14 cellular contexts compared by ENCODE assay signal in genomic region chr4:76108467-76109181, GRCh38. TPM values are rescaled to one million over a fixed set of nuclear protein-coding genes. Genes with fewer than 3 reads are reported as not detected.
DNase-seq lines count a peak whose midpoint lies in the region; FAIRE-seq and TF ChIP-seq lines count a peak whose summit lies in the region.
"Had no signal": no experiment of that assay in that cellular context is flagged by ENCODE, and none has a peak within 500 bp of the region (broad histone marks: within the 10 kb centered on the region; RNA-seq: fewer than 3 reads in every experiment).

No MANE protein-coding gene starts in this region.

- no peaks in the 10 kb centered on the region for H3K36me3 ChIP-seq in A673 (ENCODE audit: insufficient read depth, low read length, poor library complexity, severe bottlenecking)
- H3K36me3 ChIP-seq in H7 (replicated peaks; ENCODE audit: control insufficient read depth, insufficient read depth, low read length), result no peaks in the 10 kb centered on the region

- H3K27ac ChIP-seq in A673 (ENCODE audit: low read depth, low read length, poor library complexity, severe bottlenecking), result no peak overlapping the region

- CTCF ChIA-PET in A673 (lab: Charles Lee), result no interaction called here

- no TSS peak for BruUV-seq in A673 (replicated peaks; lab: Mats Ljungman, UMichigan)

- DNase-seq in A673 (ENCODE audit: low spot score), result peak; percentile 2
- peak; percentile 25 for DNase-seq in H7
- DNase-seq in RCC 7860 (ENCODE audit: low spot score), result no peak
- DNase-seq in fibroblast of pulmonary artery (ENCODE audit: low read depth), result peak; percentile 29
- no peak for DNase-seq in activated naive CD4-positive, alpha-beta T cell treated with anti-CD3 and anti-CD28 coated beads, Interleukin-2, amount 50 U/mL, for 16 hours
- no peak for DNase-seq in activated T-cell treated with anti-CD3 and anti-CD28 coated beads, Interleukin-2, amount 50 U/mL, for 1 hour
- no peak for DNase-seq in NCI-H2227 treated with DMSO at 0.1 percent for 48 hours (lab: John Stamatoyannopoulos, UW)
- no peak for DNase-seq in effector CD8-positive, alpha-beta T cell (lab: John Stamatoyannopoulos, UW)
- DNase-seq: activated effector memory CD4-positive, alpha-beta T cell treated with Interleukin-2 at 50 U/mL for 16 hours; CD8-positive, alpha-beta T cell; NCI-H1092 had no signal

- TF ChIP-seq CTCF in A673 (conservative IDR thresholded peaks at IDR 0.05; ENCODE audit: low read depth, low read length) (no peak), fibroblast of pulmonary artery (IDR thresholded peaks at IDR 0.05; ENCODE audit: low read length, missing control alignments) (no peak)

- POLR2A ChIA-PET in A673 (lab: Charles Lee; ENCODE audit: low non-redundant PET), result no interaction called here

- peak; percentile 45 for FAIRE-seq in RCC 7860 (lab: Jason Lieb, UNC)
- FAIRE-seq: endometrium had no signal

- intact Hi-C loops in A673 (cut with micrococcal nuclease; ENCODE audit: unreplicated experiment), result no loop called here

- no peaks in the 10 kb centered on the region for H3K9me3 ChIP-seq in A673 (ENCODE audit: low read depth, low read length, poor library complexity, severe bottlenecking)

- no peaks in the 10 kb centered on the region for H3K27me3 ChIP-seq in A673 (replicated peaks; ENCODE audit: insufficient read depth, low read depth, low read length, poor library complexity)
- peaks cover 2% of the 10 kb centered on the region for H3K27me3 ChIP-seq in H7 (ENCODE audit: control insufficient read depth, insufficient read depth, low read length)

- H3K4me3 ChIP-seq in A673 (ENCODE audit: low read depth, low read length, poor library complexity, severe bottlenecking) (no peak overlapping the region), H7 (ENCODE audit: insufficient read depth, low read depth, low read length) (no peak overlapping the region), fibroblast of pulmonary artery (replicated peaks; ENCODE audit: low read depth, low read length) (no peak overlapping the region)

- H3K4me1 ChIP-seq in A673 (ENCODE audit: insufficient read depth, low read length, poor library complexity, severe bottlenecking), result no peaks in the 10 kb centered on the region

RNA-seq across cellular contexts. Expression of gene ART3, which starts 34.1 kb away (rescaled TPM):
- total RNA-seq in A673 (2021), result not detected in 2 replicates
- 0.42 TPM in 1 of 2 replicates, not detected in the other for total RNA-seq in H7 (2014; rRNA removed; shearing (Covaris generic))
- total RNA-seq: CD8-positive, alpha-beta T cell; left lobe of liver; subcutaneous adipose tissue had no signal

RNA-seq across cellular contexts. Expression of gene NUP54, which starts 39.6 kb away (rescaled TPM):
- 43.3 and 45.9 TPM in 2 replicates for total RNA-seq in A673 (2021)
- 102 and 122 TPM in 2 replicates for total RNA-seq in H7 (2014; rRNA removed; shearing (Covaris generic))

Comparison
In these comparisons a context has a peak if more than half of its experiments do, and no peak if none do; other contexts are left out.
1. DNase-seq: peak in A673 (single experiment), H7 (single experiment) and fibroblast of pulmonary artery (single experiment); none in RCC 7860 (single experiment), activated naive CD4-positive, alpha-beta T cell treated with anti-CD3 and anti-CD28 coated beads, Interleukin-2, amount 50 U/mL, for 16 hours (single experiment), activated T-cell treated with anti-CD3 and anti-CD28 coated beads, Interleukin-2, amount 50 U/mL, for 1 hour (single experiment), NCI-H2227 treated with DMSO at 0.1 percent for 48 hours (single experiment) and effector CD8-positive, alpha-beta T cell (single experiment).